16 cellular contexts compared by ENCODE assay signal in genomic region chr5:140801494-140801841, GRCh38. TPM values are rescaled to one million over a fixed set of nuclear protein-coding genes. Genes with fewer than 3 reads are reported as not detected.
DNase-seq lines count a peak whose midpoint lies in the region; ATAC-seq, FAIRE-seq and TF ChIP-seq lines count a peak whose summit lies in the region.
"Had no signal": no experiment of that assay in that cellular context is flagged by ENCODE, and none has a peak within 500 bp of the region (broad histone marks: within the 10 kb centered on the region; RNA-seq: fewer than 3 reads in every experiment).

No MANE protein-coding gene starts in this region.

- H2BK12ac ChIP-seq in neuronal stem cell (ENCODE audit: low read length), result no peak overlapping the region

- H3K4ac ChIP-seq in neuronal stem cell (ENCODE audit: low read length), result no peak overlapping the region

- POLR2A ChIA-PET in A549 (lab: Yijun Ruan, JAX), result no interaction called here
- POLR2A ChIA-PET in SK-N-SH (lab: Yijun Ruan, JAX), result no interaction called here

- CTCF ChIA-PET in A549 (lab: Yijun Ruan, JAX), result interaction anchor here (0.6 to 3.1 kb wide), 13 partner anchors 14 to 268 kb away, joined by 3 to 16 read pairs (median 4); partner anchors contain the start of genes PCDHA12 and PCDHA5
- CTCF ChIA-PET in SK-N-SH (lab: Yijun Ruan, JAX), result no interaction called here

- H4K20me1 ChIP-seq in SK-N-SH (ENCODE audit: insufficient read depth), result no peaks in the 10 kb centered on the region

- H2BK120ac ChIP-seq in neuronal stem cell (ENCODE audit: low read depth, low read length), result no peak overlapping the region

- H3K36me3 ChIP-seq in SK-N-SH (replicated peaks in 1 of 2; ENCODE audit: control insufficient read depth in 1 of 2, insufficient read depth in 2 of 2, low read length in 1 of 2) (no peaks in the 10 kb centered on the region), neuronal stem cell (replicated peaks in 1 of 2; ENCODE audit: control insufficient read depth in 2 of 2, insufficient read depth in 2 of 2, low read length in 2 of 2) (peaks cover 5 to 14% of the 10 kb centered on the region in 2 donors)

- intact Hi-C loops in dorsolateral prefrontal cortex (cut with DNase I), result no loop called here

- no peak overlapping the region for H2BK5ac ChIP-seq in neuronal stem cell (ENCODE audit: low read length)

- no peak overlapping the region for H3K9ac ChIP-seq in SK-N-SH
- no peak overlapping the region for H3K9ac ChIP-seq in neuronal stem cell (ENCODE audit: low read depth, low read length, poor library complexity)

- TF ChIP-seq RAD21 in A549 (conservative IDR thresholded peaks at IDR 0.05 in 1 of 2, IDR thresholded peaks at IDR 0.05 in 1 of 2), result no peak
- TF ChIP-seq RAD21 in SK-N-SH (IDR thresholded peaks at IDR 0.05; ENCODE audit: low read length), result no peak

- H3K79me1 ChIP-seq in neuronal stem cell (ENCODE audit: low read depth, low read length), result peaks cover 6% of the 10 kb centered on the region

- no peak overlapping the region for H3K14ac ChIP-seq in neuronal stem cell (ENCODE audit: low read length)

- no peak for FAIRE-seq in A549 (lab: Jason Lieb, UNC)
- FAIRE-seq: frontal cortex, urothelium cell line had no signal

- H3K27ac ChIP-seq in A549 (peak overlapping the region; percentile 29 to 74; a peak in 5 of 6 replicates), dorsolateral prefrontal cortex (peak overlapping the region in 17 of 59 donors; percentile 12 to 70 (median 44)), SK-N-SH (ENCODE audit: low read depth in 2 of 2, low read length in 1 of 2) (no peak overlapping the region), neuronal stem cell (replicated peaks; ENCODE audit: low read length) (no peak overlapping the region)

- H4K8ac ChIP-seq in neuronal stem cell (ENCODE audit: low read depth, low read length), result no peak overlapping the region

- TF ChIP-seq EP300 in A549 (IDR thresholded peaks at IDR 0.05), result no peak
- no peak for TF ChIP-seq EP300 in SK-N-SH (IDR thresholded peaks at IDR 0.05; ENCODE audit: borderline replicate concordance in 1 of 2, low read depth in 1 of 2, low read length in 1 of 2)

- no peak overlapping the region for H3K18ac ChIP-seq in neuronal stem cell (ENCODE audit: low read length)

- no peak overlapping the region for H2BK15ac ChIP-seq in neuronal stem cell (ENCODE audit: low read length)

- ATAC-seq in A549 (peak; percentile 56 to 83; a peak in 3 of 6 replicates), GM21576 (IDR thresholded peaks at IDR 0.05; ENCODE audit: unreplicated experiment) (no peak)
- ATAC-seq: SK-N-SH treated with all-trans-retinoic acid at 6 μM for 48 hours had no signal

- WGBS in A549 (ENCODE audit: missing lambda C conversion rate), result 31% methylated on average over 16 of the region's 16 CpGs
- WGBS in SK-N-SH (ENCODE audit: low lambda C conversion rate), result 67% methylated on average over 16 of the region's 16 CpGs
- WGBS in neuronal stem cell (ENCODE audit: extremely low coverage in 2 of 2, insufficient read length in 2 of 2, insufficient replicate concordance in 1 of 2), 2 donors, result no CpG with 5 or more reads among the region's 16 CpGs

- H3K4me3 ChIP-seq in A549 (peak overlapping the region; percentile 49), dorsolateral prefrontal cortex (peak overlapping the region in 57 of 59 donors; percentile 4 to 70 (median 47)), SK-N-SH (ENCODE audit: low read depth in 2 of 2, low read length in 1 of 2) (no peak overlapping the region; a peak in 1 of 4 replicates), neuronal stem cell (ENCODE audit: low read length in 2 of 2) (no peak overlapping the region)

- TF ChIP-seq CTCF in A549 (IDR thresholded peaks at IDR 0.05), result peak; percentile 31; the same call in 1 of the 3 replicates
- TF ChIP-seq CTCF in dorsolateral prefrontal cortex (IDR thresholded peaks at IDR 0.05 in 54 of 56, conservative IDR thresholded peaks at IDR 0.05 in 2 of 56; ENCODE audit: low read depth in 1 of 56, partially characterized antibody in 56 of 56), result peak in 47 of 56 donors; percentile 11 to 59 (median 42)
- no peak for TF ChIP-seq CTCF in SK-N-SH (IDR thresholded peaks at IDR 0.05)

- H3K9me2 ChIP-seq in SK-N-SH, result no peaks in the 10 kb centered on the region

- no peak overlapping the region for H3K23ac ChIP-seq in neuronal stem cell (ENCODE audit: low read depth, low read length, poor library complexity)

- DNase-seq in A549 (ENCODE audit: low read depth in 1 of 2, low spot score in 1 of 2), result peak; percentile 29 to 57
- DNase-seq in H4 (ENCODE audit: low spot score), result peak; percentile 51
- DNase-seq in dorsolateral prefrontal cortex, result peak in 2 of 10 donors; percentile 28 to 70
- DNase-seq in midbrain (lab: John Stamatoyannopoulos, UW), result peak; percentile 46
- no peak for DNase-seq in SK-N-SH
- no peak for DNase-seq in NCI-H774 (lab: John Stamatoyannopoulos, UW)
- no peak for DNase-seq in neuronal stem cell (ENCODE audit: low spot score)
- DNase-seq: activated CD4-positive, alpha-beta T cell treated with anti-CD3 and anti-CD28 coated beads for 4 hours; NCI-H1092 treated with DMSO at 0.1 percent for 48 hours had no signal

- H3K4me1 ChIP-seq in A549 (no peaks in the 10 kb centered on the region), SK-N-SH (ENCODE audit: control insufficient read depth in 1 of 2, insufficient read depth in 2 of 2, low read depth in 1 of 2, low read length in 1 of 2) (no peaks in the 10 kb centered on the region; a peak in 1 of 4 replicates), neuronal stem cell (ENCODE audit: control insufficient read depth in 2 of 2, insufficient read depth in 1 of 2, low read depth in 1 of 2, low read length in 2 of 2) (no peaks in the 10 kb centered on the region)

- TF ChIP-seq POLR2A in A549 (IDR thresholded peaks at IDR 0.05; ENCODE audit: low read length), result no peak

- no peaks in the 10 kb centered on the region for H3F3A ChIP-seq in SK-N-SH (replicated peaks; ENCODE audit: insufficient read depth)

- H2AFZ ChIP-seq in SK-N-SH (ENCODE audit: low read depth) (no peak overlapping the region), neuronal stem cell (ENCODE audit: low read length) (no peak overlapping the region)

- H3K4me2 ChIP-seq in A549 (peak overlapping the region; percentile 66), SK-N-SH (no peak overlapping the region), neuronal stem cell (ENCODE audit: insufficient read depth, low read length, poor library complexity, severe bottlenecking) (no peak overlapping the region)

- H3K9me3 ChIP-seq in A549, result peaks cover 32% of the 10 kb centered on the region
- H3K9me3 ChIP-seq in SK-N-SH, result peaks cover 19% of the 10 kb centered on the region; the same call in 1 of the 2 replicates
- peaks cover 23 to 54% of the 10 kb centered on the region in 2 donors for H3K9me3 ChIP-seq in neuronal stem cell (replicated peaks in 1 of 2; ENCODE audit: control insufficient read depth in 2 of 2, insufficient read depth in 1 of 2, low read depth in 1 of 2, low read length in 2 of 2)

- no peak overlapping the region for H4K91ac ChIP-seq in neuronal stem cell (ENCODE audit: low read depth, low read length, poor library complexity)

- no peak overlapping the region for H2AK5ac ChIP-seq in neuronal stem cell (ENCODE audit: low read depth, low read length)

- H3K79me2 ChIP-seq in SK-N-SH (ENCODE audit: insufficient read depth), result no peaks in the 10 kb centered on the region

- H3K27me3 ChIP-seq in dorsolateral prefrontal cortex, result peaks cover 0 to 7% (median 0%) of the 10 kb centered on the region in 45 donors
- H3K27me3 ChIP-seq in SK-N-SH (ENCODE audit: insufficient read depth), result no peaks in the 10 kb centered on the region
- no peaks in the 10 kb centered on the region for H3K27me3 ChIP-seq in neuronal stem cell (ENCODE audit: control insufficient read depth in 3 of 3, insufficient read depth in 3 of 3, low read depth in 1 of 3, low read length in 3 of 3)

RNA-seq across cellular contexts. Expression of gene PCDHA3, which starts 0.6 kb away (rescaled TPM):
- 1.5 and 1.7 TPM in 2 replicates for polyA plus RNA-seq in A549 (2011; rRNA removed)
- 0.49 and 0.50 TPM in 2 replicates for polyA plus RNA-seq in A549 (2012; cell fraction: cytosol; rRNA removed)
- polyA plus RNA-seq in A549 (2012; cell fraction: nucleus; rRNA removed), result 1.0 and 1.5 TPM in 2 replicates
- polyA plus RNA-seq in A549 (2017; fragmentation: RNase III; extraction: RNeasy Plus Mini Kit Qiagen cat#74134 plus additional on column Dnase treatment), result 0.84 to 1.0 TPM (median 0.88 TPM) in 3 replicates
- 0.79 and 0.83 TPM in 2 replicates for polyA minus RNA-seq in A549 (2011; rRNA and poly(A)+ RNA removed)
- total RNA-seq in H4 (2014; rRNA removed; shearing (Covaris generic)), result 4.5 and 4.7 TPM in 2 replicates
- total RNA-seq in dorsolateral prefrontal cortex, result 1 to 10 TPM; 1.3 to 4.9 (median 3.1) TPM
- polyA plus RNA-seq in SK-N-SH (2012; rRNA removed), result 0.02 TPM in 1 of 2 replicates, not detected in the other
- not detected in 2 replicates for polyA plus RNA-seq in SK-N-SH (2012; cell fraction: cytosol; rRNA removed)
- 0.04 TPM in 2 replicates for polyA plus RNA-seq in SK-N-SH (2012; cell fraction: nucleus; rRNA removed)
- 0.64 TPM for polyA plus RNA-seq in neuronal stem cell (2013, experiment 1 of 2)
- 0.84 TPM for polyA plus RNA-seq in neuronal stem cell (2013, experiment 2 of 2)
- total RNA-seq: activated T-helper 2 cell treated with anti-CD3 and anti-CD28 coated beads, Interferon-gamma antibody, Interleukin-2, Interleukin-4, amounts not matched to agents 10 μg/mL and 5 μg/mL and 100 μg/mL, durations not matched to agents 14 hours and 24 hours and 36 hours; mononuclear cell; skeletal muscle tissue had no signal

RNA-seq across cellular contexts. Expression of gene PCDHA4, which starts 5.4 kb away (rescaled TPM):
- 2.8 and 3.3 TPM in 2 replicates for polyA plus RNA-seq in A549 (2011; rRNA removed)
- 0.66 and 0.88 TPM in 2 replicates for polyA plus RNA-seq in A549 (2012; cell fraction: cytosol; rRNA removed)
- 2.1 and 2.8 TPM in 2 replicates for polyA plus RNA-seq in A549 (2012; cell fraction: nucleus; rRNA removed)
- 1.6 to 2.2 TPM (median 1.9 TPM) in 3 replicates for polyA plus RNA-seq in A549 (2017; fragmentation: RNase III; extraction: RNeasy Plus Mini Kit Qiagen cat#74134 plus additional on column Dnase treatment)
- polyA minus RNA-seq in A549 (2011; rRNA and poly(A)+ RNA removed), result 3.5 and 4.4 TPM in 2 replicates
- total RNA-seq in H4 (2014; rRNA removed; shearing (Covaris generic)), result 0.02 and 0.04 TPM in 2 replicates
- total RNA-seq in dorsolateral prefrontal cortex, result 1 to 10 TPM; 2.1 to 8.2 (median 4.7) TPM
- 1.2 and 1.4 TPM in 2 replicates for polyA plus RNA-seq in SK-N-SH (2012; rRNA removed)
- polyA plus RNA-seq in SK-N-SH (2012; cell fraction: cytosol; rRNA removed), result 0.82 and 1.1 TPM in 2 replicates
- 1.1 and 1.6 TPM in 2 replicates for polyA plus RNA-seq in SK-N-SH (2012; cell fraction: nucleus; rRNA removed)
- 2.9 TPM for polyA plus RNA-seq in neuronal stem cell (2013, experiment 1 of 2)
- polyA plus RNA-seq in neuronal stem cell (2013, experiment 2 of 2), result 2.7 TPM
- total RNA-seq: activated T-helper 2 cell treated with anti-CD3 and anti-CD28 coated beads, Interferon-gamma antibody, Interleukin-2, Interleukin-4, amounts not matched to agents 10 μg/mL and 5 μg/mL and 100 μg/mL, durations not matched to agents 14 hours and 24 hours and 36 hours; mononuclear cell had no signal

RNA-seq across cellular contexts. Expression of gene PCDHA2, which starts 6.8 kb away (rescaled TPM):
- polyA plus RNA-seq in A549 (2011; rRNA removed), result 0.03 and 0.07 TPM in 2 replicates
- polyA plus RNA-seq in A549 (2012; cell fraction: cytosol; rRNA removed), result 0.03 and 0.04 TPM in 2 replicates
- polyA plus RNA-seq in A549 (2012; cell fraction: nucleus; rRNA removed), result 0.11 and 0.15 TPM in 2 replicates
- polyA plus RNA-seq in A549 (2017; fragmentation: RNase III; extraction: RNeasy Plus Mini Kit Qiagen cat#74134 plus additional on column Dnase treatment), result 0.08 TPM in 3 replicates
- polyA minus RNA-seq in A549 (2011; rRNA and poly(A)+ RNA removed), result 0.21 TPM in 1 of 2 replicates, not detected in the other
- total RNA-seq in H4 (2014; rRNA removed; shearing (Covaris generic)), result 0.72 and 0.82 TPM in 2 replicates
- total RNA-seq in dorsolateral prefrontal cortex, result 1 to 10 TPM in 106 of 120 experiments, under 1 TPM in 14; 0.62 to 3.8 (median 1.5) TPM
- not detected in 2 replicates for polyA plus RNA-seq in SK-N-SH (2012; rRNA removed)
- polyA plus RNA-seq in SK-N-SH (2012; cell fraction: cytosol; rRNA removed), result 0.01 TPM in 1 of 2 replicates, not detected in the other
- not detected in 2 replicates for polyA plus RNA-seq in SK-N-SH (2012; cell fraction: nucleus; rRNA removed)
- 0.92 TPM for polyA plus RNA-seq in neuronal stem cell (2013, experiment 1 of 2)
- 0.97 TPM for polyA plus RNA-seq in neuronal stem cell (2013, experiment 2 of 2)
- total RNA-seq: activated T-helper 2 cell treated with anti-CD3 and anti-CD28 coated beads, Interferon-gamma antibody, Interleukin-2, Interleukin-4, amounts not matched to agents 10 μg/mL and 5 μg/mL and 100 μg/mL, durations not matched to agents 14 hours and 24 hours and 36 hours; mononuclear cell had no signal

RNA-seq across cellular contexts. Expression of gene PCDHA1, which starts 15.5 kb away (rescaled TPM):
- polyA plus RNA-seq in A549 (2011; rRNA removed) (0.37 and 0.52 TPM in 2 replicates), A549 (2017; fragmentation: RNase III; extraction: RNeasy Plus Mini Kit Qiagen cat#74134 plus additional on column Dnase treatment) (0.12 to 0.18 TPM (median 0.13 TPM) in 3 replicates), SK-N-SH (2012; rRNA removed) (0.16 and 0.21 TPM in 2 replicates)
- 0.05 and 0.14 TPM in 2 replicates for polyA plus RNA-seq in A549 (2012; cell fraction: cytosol; rRNA removed)
- polyA plus RNA-seq in A549 (2012; cell fraction: nucleus; rRNA removed), result 0.31 and 0.36 TPM in 2 replicates
- polyA minus RNA-seq in A549 (2011; rRNA and poly(A)+ RNA removed), result 0.05 and 0.29 TPM in 2 replicates
- total RNA-seq in H4 (2014; rRNA removed; shearing (Covaris generic)), result 0.45 and 0.56 TPM in 2 replicates
- total RNA-seq in dorsolateral prefrontal cortex, result 1 to 10 TPM in 106 of 120 experiments, under 1 TPM in 14; 0.38 to 3.9 (median 1.7) TPM
- 0.10 and 0.13 TPM in 2 replicates for polyA plus RNA-seq in SK-N-SH (2012; cell fraction: cytosol; rRNA removed)
- 0.11 and 0.27 TPM in 2 replicates for polyA plus RNA-seq in SK-N-SH (2012; cell fraction: nucleus; rRNA removed)
- 1.0 TPM for polyA plus RNA-seq in neuronal stem cell (2013, experiment 1 of 2)
- polyA plus RNA-seq in neuronal stem cell (2013, experiment 2 of 2), result 1.0 TPM
- total RNA-seq: activated T-helper 2 cell treated with anti-CD3 and anti-CD28 coated beads, Interferon-gamma antibody, Interleukin-2, Interleukin-4, amounts not matched to agents 10 μg/mL and 5 μg/mL and 100 μg/mL, durations not matched to agents 14 hours and 24 hours and 36 hours; mononuclear cell; skeletal muscle tissue had no signal

RNA-seq across cellular contexts. Expression of gene PCDHA5, which starts 19.9 kb away (rescaled TPM):
- polyA plus RNA-seq in A549 (2011; rRNA removed) (0.32 and 0.62 TPM in 2 replicates), A549 (2017; fragmentation: RNase III; extraction: RNeasy Plus Mini Kit Qiagen cat#74134 plus additional on column Dnase treatment) (0.64 to 0.84 TPM (median 0.78 TPM) in 3 replicates), SK-N-SH (2012; rRNA removed) (0.02 TPM in 2 replicates)
- polyA plus RNA-seq in A549 (2012; cell fraction: cytosol; rRNA removed), result 0.13 and 0.15 TPM in 2 replicates
- polyA plus RNA-seq in A549 (2012; cell fraction: nucleus; rRNA removed), result 0.41 and 0.43 TPM in 2 replicates
- polyA minus RNA-seq in A549 (2011; rRNA and poly(A)+ RNA removed), result 0.79 and 1.4 TPM in 2 replicates
- total RNA-seq in H4 (2014; rRNA removed; shearing (Covaris generic)), result 0.25 and 1.1 TPM in 2 replicates
- 10 to 100 TPM in 5 of 120 experiments, 1 to 10 TPM in 115; 3.3 to 11.2 (median 6.8) TPM for total RNA-seq in dorsolateral prefrontal cortex
- not detected in 2 replicates for polyA plus RNA-seq in SK-N-SH (2012; cell fraction: cytosol; rRNA removed)
- polyA plus RNA-seq in SK-N-SH (2012; cell fraction: nucleus; rRNA removed), result 0.05 and 0.07 TPM in 2 replicates
- polyA plus RNA-seq in neuronal stem cell (2013, experiment 1 of 2), result 0.32 TPM
- 0.25 TPM for polyA plus RNA-seq in neuronal stem cell (2013, experiment 2 of 2)
- total RNA-seq: activated T-helper 2 cell treated with anti-CD3 and anti-CD28 coated beads, Interferon-gamma antibody, Interleukin-2, Interleukin-4, amounts not matched to agents 10 μg/mL and 5 μg/mL and 100 μg/mL, durations not matched to agents 14 hours and 24 hours and 36 hours; skeletal muscle tissue had no signal

Comparison
In these comparisons a context has a peak if more than half of its experiments do, and no peak if none do; other contexts are left out.
1. DNase-seq: peak in A549 (2 of 2), H4 (single experiment) and midbrain (single experiment); none in SK-N-SH (single experiment), NCI-H774 (single experiment) and neuronal stem cell (single experiment).
2. H3K27ac ChIP-seq: peak in A549 (2 of 2); none in SK-N-SH (0 of 2) and neuronal stem cell (single experiment).
3. H3K4me3 ChIP-seq: peak in A549 (single experiment) and dorsolateral prefrontal cortex (57 of 59); none in SK-N-SH (0 of 2) and neuronal stem cell (0 of 2).
4. Of the 12 proteins assayed by ChIP-seq in both A549 and SK-N-SH: peak only in A549: CTCF; only in SK-N-SH: none; in both: none; in neither: 11.